Comparison of ENCODE assay signal across 8 cellular contexts in the genomic region with DNA sequence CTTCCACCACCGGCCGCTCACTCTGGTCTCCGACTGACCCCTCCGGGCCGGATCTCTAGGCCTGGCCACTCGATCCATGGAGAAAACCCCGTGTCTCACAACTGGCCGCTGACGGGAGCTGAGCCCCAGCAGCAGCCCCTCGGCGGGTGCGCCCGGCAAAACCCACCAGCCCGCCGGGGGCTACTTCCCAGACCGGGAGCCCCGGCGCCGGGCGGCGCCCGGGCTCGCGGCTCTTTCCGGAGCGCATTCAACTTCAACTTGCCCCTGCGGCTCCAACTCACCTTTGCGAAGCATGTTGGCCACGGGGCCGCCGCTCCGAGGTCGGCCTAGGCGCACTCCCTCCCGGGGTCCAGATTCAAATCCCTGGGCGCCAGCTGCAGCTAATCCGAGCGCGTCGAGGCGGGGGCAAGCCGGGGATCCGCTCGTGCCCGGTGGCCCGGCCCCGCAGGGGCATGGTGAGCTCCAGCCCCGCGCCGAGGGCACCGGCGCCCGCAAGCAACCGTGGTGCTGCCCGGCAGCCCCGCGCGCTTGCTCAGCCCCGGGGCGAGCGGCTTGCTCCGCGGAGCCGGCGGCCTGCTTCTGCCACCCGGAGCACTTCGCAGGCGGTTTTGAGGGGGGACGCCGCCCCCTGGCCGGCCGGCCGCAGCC. TPM values are rescaled to one million over a fixed set of nuclear protein-coding genes. Genes with fewer than 3 reads are reported as not detected.
DNase-seq lines count a peak whose midpoint lies in the region; TF ChIP-seq lines count a peak whose summit lies in the region.

No MANE protein-coding gene starts in this region.

- TF ChIP-seq POLR2A in testis (IDR thresholded peaks at IDR 0.05): no peak

- no peaks in the 10 kb centered on the region for H3K36me3 Mint-ChIP-seq in activated CD4-positive, alpha-beta T cell treated with anti-CD3 and anti-CD28 coated beads, Interleukin-2, amount 10 ng/mL, durations not matched to agents 24 days and 14 days (ENCODE audit: low read depth)
- H3K36me3 Mint-ChIP-seq in activated T-helper 1 cell treated with anti-CD3 and anti-CD28 coated beads, Interleukin-12 subunit alpha, Interleukin-12 subunit beta, Interleukin-2, Interleukin-4 antibody, amounts not matched to agents 30 ng/mL and 10 ng/mL and 1 ng/mL, durations not matched to agents 14 hours and 24 hours and 36 hours (ENCODE audit: low read depth): no peaks in the 10 kb centered on the region
- no peaks in the 10 kb centered on the region for H3K36me3 Mint-ChIP-seq in immature natural killer cell

- H3K27ac Mint-ChIP-seq in activated CD4-positive, alpha-beta T cell treated with anti-CD3 and anti-CD28 coated beads, Interleukin-2, amount 10 ng/mL, durations not matched to agents 24 days and 14 days: no peak overlapping the region
- H3K27ac Mint-ChIP-seq in activated T-helper 1 cell treated with anti-CD3 and anti-CD28 coated beads, Interleukin-12 subunit alpha, Interleukin-12 subunit beta, Interleukin-2, Interleukin-4 antibody, amounts not matched to agents 30 ng/mL and 10 ng/mL and 1 ng/mL, durations not matched to agents 14 hours and 24 hours and 36 hours: no peak overlapping the region
- no peak overlapping the region for H3K27ac Mint-ChIP-seq in immature natural killer cell

- H3K4me3 Mint-ChIP-seq in activated CD4-positive, alpha-beta T cell treated with anti-CD3 and anti-CD28 coated beads, Interleukin-2, amount 10 ng/mL, durations not matched to agents 24 days and 14 days: peak overlapping the region; percentile 74
- peak overlapping the region; percentile 45 for H3K4me3 Mint-ChIP-seq in activated T-helper 1 cell treated with anti-CD3 and anti-CD28 coated beads, Interleukin-12 subunit alpha, Interleukin-12 subunit beta, Interleukin-2, Interleukin-4 antibody, amounts not matched to agents 30 ng/mL and 10 ng/mL and 1 ng/mL, durations not matched to agents 14 hours and 24 hours and 36 hours
- H3K4me3 Mint-ChIP-seq in immature natural killer cell: peak overlapping the region in 3 of 5 donors; percentile 29 to 84 (median 60)

- no peaks in the 10 kb centered on the region for H3K27me3 ChIP-seq in testis

- 0% methylated on average over 72 of the region's 73 CpGs; no CpG with 5 or more reads in 1 of the 2 donors for WGBS in testis, 2 donors

- peaks cover 63% of the 10 kb centered on the region for H3K27me3 Mint-ChIP-seq in activated CD4-positive, alpha-beta T cell treated with anti-CD3 and anti-CD28 coated beads, Interleukin-2, amount 10 ng/mL, durations not matched to agents 24 days and 14 days
- H3K27me3 Mint-ChIP-seq in activated T-helper 1 cell treated with anti-CD3 and anti-CD28 coated beads, Interleukin-12 subunit alpha, Interleukin-12 subunit beta, Interleukin-2, Interleukin-4 antibody, amounts not matched to agents 30 ng/mL and 10 ng/mL and 1 ng/mL, durations not matched to agents 14 hours and 24 hours and 36 hours (ENCODE audit: insufficient read depth): peaks cover 65% of the 10 kb centered on the region
- H3K27me3 Mint-ChIP-seq in immature natural killer cell (ENCODE audit: low read depth in 3 of 3): peaks cover 13 to 17% (median 15%) of the 10 kb centered on the region in 3 donors

- no peak overlapping the region for H3K27ac ChIP-seq in testis

- H3K36me3 ChIP-seq in testis (ENCODE audit: low read depth, missing control alignments): no peaks in the 10 kb centered on the region

- DNase-seq in activated CD4-positive, alpha-beta T cell treated with anti-CD3 and anti-CD28 coated beads, Interleukin-2, amount 10 ng/mL, durations not matched to agents 24 days and 14 days: peak; percentile 68
- no peak for DNase-seq in activated CD4-positive, alpha-beta T cell treated with anti-CD3 and anti-CD28 coated beads for 4 hours
- DNase-seq in activated T-helper 1 cell treated with anti-CD3 and anti-CD28 coated beads, Interleukin-12 subunit alpha, Interleukin-12 subunit beta, Interleukin-2, Interleukin-4 antibody, amounts not matched to agents 30 ng/mL and 10 ng/mL and 1 ng/mL, durations not matched to agents 14 hours and 24 hours and 36 hours (ENCODE audit: low spot score): no peak
- no peak for DNase-seq in immature natural killer cell
- no peak for DNase-seq in testis
- no peak for DNase-seq in UCSD-AML1 (lab: John Stamatoyannopoulos, UW; ENCODE audit: unreplicated experiment)
- no peak for DNase-seq in foreskin melanocyte
- no peak for DNase-seq in NCI-H345 treated with DMSO at 0.1 percent for 48 hours (lab: John Stamatoyannopoulos, UW; ENCODE audit: unreplicated experiment)

- peak overlapping the region; percentile 52 to 69 for H3K4me3 ChIP-seq in testis

- no peak for TF ChIP-seq CTCF in testis (IDR thresholded peaks at IDR 0.05)

- intact Hi-C loops in activated CD4-positive, alpha-beta T cell treated with anti-CD3 and anti-CD28 coated beads, Interleukin-2, amount 10 ng/mL, durations not matched to agents 24 days and 14 days (cut with micrococcal nuclease): loop anchor here (5.0 kb wide), 1 partner anchor 117 kb away; no protein-coding TSS in a partner anchor
- intact Hi-C loops in activated T-helper 1 cell treated with anti-CD3 and anti-CD28 coated beads, Interleukin-12 subunit alpha, Interleukin-12 subunit beta, Interleukin-2, Interleukin-4 antibody, amounts not matched to agents 30 ng/mL and 10 ng/mL and 1 ng/mL, durations not matched to agents 14 hours and 24 hours and 36 hours (cut with micrococcal nuclease): loop anchor here (1.0 kb wide), 1 partner anchor 116 kb away; no protein-coding TSS in a partner anchor
- intact Hi-C loops in testis (cut with DNase I; ENCODE audit: low total_unique reads): loop anchor here (5.0 kb wide), 1 partner anchor 117 kb away; no protein-coding TSS in a partner anchor

- H3K9me3 ChIP-seq in testis: no peaks in the 10 kb centered on the region

- H3K4me1 Mint-ChIP-seq in activated CD4-positive, alpha-beta T cell treated with anti-CD3 and anti-CD28 coated beads, Interleukin-2, amount 10 ng/mL, durations not matched to agents 24 days and 14 days: peaks cover 18% of the 10 kb centered on the region
- H3K4me1 Mint-ChIP-seq in activated T-helper 1 cell treated with anti-CD3 and anti-CD28 coated beads, Interleukin-12 subunit alpha, Interleukin-12 subunit beta, Interleukin-2, Interleukin-4 antibody, amounts not matched to agents 30 ng/mL and 10 ng/mL and 1 ng/mL, durations not matched to agents 14 hours and 24 hours and 36 hours (ENCODE audit: low read depth): peaks cover 8% of the 10 kb centered on the region
- peaks cover 16 to 21% of the 10 kb centered on the region in 2 donors for H3K4me1 Mint-ChIP-seq in immature natural killer cell

- no peaks in the 10 kb centered on the region for H3K9me3 Mint-ChIP-seq in activated CD4-positive, alpha-beta T cell treated with anti-CD3 and anti-CD28 coated beads, Interleukin-2, amount 10 ng/mL, durations not matched to agents 24 days and 14 days
- no peaks in the 10 kb centered on the region for H3K9me3 Mint-ChIP-seq in activated T-helper 1 cell treated with anti-CD3 and anti-CD28 coated beads, Interleukin-12 subunit alpha, Interleukin-12 subunit beta, Interleukin-2, Interleukin-4 antibody, amounts not matched to agents 30 ng/mL and 10 ng/mL and 1 ng/mL, durations not matched to agents 14 hours and 24 hours and 36 hours
- no peaks in the 10 kb centered on the region for H3K9me3 Mint-ChIP-seq in immature natural killer cell

- H3K4me1 ChIP-seq in testis: peaks cover 18% of the 10 kb centered on the region

RNA-seq across cellular contexts. Expression of gene RTN4RL1, which starts 0.4 kb away (rescaled TPM):
- total RNA-seq in activated CD4-positive, alpha-beta T cell treated with anti-CD3 and anti-CD28 coated beads, Interleukin-2, amount 10 ng/mL, durations not matched to agents 24 days and 14 days: 1.1 and 1.2 TPM in 2 replicates
- 1.0 TPM in 2 replicates for total RNA-seq in activated T-helper 1 cell treated with anti-CD3 and anti-CD28 coated beads, Interleukin-12 subunit alpha, Interleukin-12 subunit beta, Interleukin-2, Interleukin-4 antibody, amounts not matched to agents 30 ng/mL and 10 ng/mL and 1 ng/mL, durations not matched to agents 14 hours and 24 hours and 36 hours
- polyA plus RNA-seq in immature natural killer cell (under 1 TPM in 1 of 3 donors, not detected in 2; 0.37 TPM), testis (ENCODE audit: insufficient read depth, low read depth, low replicate concordance) (1.8 TPM)
- total RNA-seq in testis: 1 to 10 TPM; 1.7 to 1.8 TPM

RNA-seq across cellular contexts. Expression of gene DPH1, which starts 5.3 kb away (rescaled TPM):
- 50.8 and 55.9 TPM in 2 replicates for total RNA-seq in activated CD4-positive, alpha-beta T cell treated with anti-CD3 and anti-CD28 coated beads, Interleukin-2, amount 10 ng/mL, durations not matched to agents 24 days and 14 days
- 49.4 and 61.3 TPM in 2 replicates for total RNA-seq in activated T-helper 1 cell treated with anti-CD3 and anti-CD28 coated beads, Interleukin-12 subunit alpha, Interleukin-12 subunit beta, Interleukin-2, Interleukin-4 antibody, amounts not matched to agents 30 ng/mL and 10 ng/mL and 1 ng/mL, durations not matched to agents 14 hours and 24 hours and 36 hours
- polyA plus RNA-seq in immature natural killer cell (10 to 100 TPM; 18.6 to 26.4 (median 21.4) TPM), testis (ENCODE audit: insufficient read depth, low read depth, low replicate concordance) (32.6 TPM)
- total RNA-seq in testis: 10 to 100 TPM; 91.9 to 93.3 TPM

RNA-seq across cellular contexts. Expression of gene OVCA2, which starts 17.1 kb away (rescaled TPM):
- total RNA-seq in activated CD4-positive, alpha-beta T cell treated with anti-CD3 and anti-CD28 coated beads, Interleukin-2, amount 10 ng/mL, durations not matched to agents 24 days and 14 days: 36.5 and 37.7 TPM in 2 replicates
- total RNA-seq in activated T-helper 1 cell treated with anti-CD3 and anti-CD28 coated beads, Interleukin-12 subunit alpha, Interleukin-12 subunit beta, Interleukin-2, Interleukin-4 antibody, amounts not matched to agents 30 ng/mL and 10 ng/mL and 1 ng/mL, durations not matched to agents 14 hours and 24 hours and 36 hours: 43.9 and 44.0 TPM in 2 replicates
- 100 to 1,000 TPM in 2 of 3 donors, 10 to 100 TPM in 1; 90.6 to 107 (median 104) TPM for polyA plus RNA-seq in immature natural killer cell
- total RNA-seq in testis: 10 to 100 TPM; 46.3 to 55.1 TPM
- 46.3 TPM for polyA plus RNA-seq in testis (ENCODE audit: insufficient read depth, low read depth, low replicate concordance)

RNA-seq across cellular contexts. Expression of gene HIC1, which starts 30.2 kb away (rescaled TPM):
- total RNA-seq in activated CD4-positive, alpha-beta T cell treated with anti-CD3 and anti-CD28 coated beads, Interleukin-2, amount 10 ng/mL, durations not matched to agents 24 days and 14 days: 49.4 and 51.6 TPM in 2 replicates
- 45.6 and 47.0 TPM in 2 replicates for total RNA-seq in activated T-helper 1 cell treated with anti-CD3 and anti-CD28 coated beads, Interleukin-12 subunit alpha, Interleukin-12 subunit beta, Interleukin-2, Interleukin-4 antibody, amounts not matched to agents 30 ng/mL and 10 ng/mL and 1 ng/mL, durations not matched to agents 14 hours and 24 hours and 36 hours
- polyA plus RNA-seq in immature natural killer cell (1 to 10 TPM in 2 of 3 donors, under 1 TPM in 1; 0.90 to 5.9 (median 1.2) TPM), testis (ENCODE audit: insufficient read depth, low read depth, low replicate concordance) (8.7 TPM)
- 10 to 100 TPM; 36.1 to 38.4 TPM for total RNA-seq in testis
